In genomic region chr4:6350646-6351045, GRCh38 we compare ENCODE assay signal across 8 cellular contexts.
"Had no signal": no experiment of that assay in that cellular context is flagged by ENCODE, and none has a peak within 500 bp of the region (broad histone marks: within the 10 kb centered on the region; RNA-seq: fewer than 3 reads in every experiment).

No MANE protein-coding gene starts in this region.

- H3K4me1 Mint-ChIP-seq: GM23338, IgD-negative memory B cell had no signal

- H3K4me3 Mint-ChIP-seq: GM23338, H9, HFFc6, IgD-negative memory B cell had no signal

- H3K27ac Mint-ChIP-seq: GM23338, H9, IgD-negative memory B cell had no signal

- H3K9me3 Mint-ChIP-seq: GM23338, H9, IgD-negative memory B cell had no signal

- H3K4me2 ChIP-seq: GM23338, KMS-11 had no signal

- ATAC-seq: GM23338, HepG2 had no signal

- H3K27ac ChIP-seq: HL-60, KMS-11 had no signal

- H3K36me3 Mint-ChIP-seq: IgD-negative memory B cell had no signal

- H3K4me3 ChIP-seq: GM23338 had no signal

- DNase-seq: H9, HFFc6, KBM-7 had no signal

- H3K9ac ChIP-seq: KMS-11 had no signal
